In genomic region chr1:77678628-77679610, GRCh38 we compare ENCODE assay signal across 20 cellular contexts. TPM values are rescaled to one million over a fixed set of nuclear protein-coding genes. Genes with fewer than 3 reads are reported as not detected.
DNase-seq lines count a peak whose midpoint lies in the region; ATAC-seq and TF ChIP-seq lines count a peak whose summit lies in the region.
"Had no signal": no experiment of that assay in that cellular context is flagged by ENCODE, and none has a peak within 500 bp of the region (broad histone marks: within the 10 kb centered on the region; RNA-seq: fewer than 3 reads in every experiment).

No MANE protein-coding gene starts in this region.

- intact Hi-C loops in PC-3 (cut with micrococcal nuclease): loop anchor here (10.0 kb wide), 1 partner anchor 54 kb away; no protein-coding TSS in a partner anchor

- no peaks in the 10 kb centered on the region for H3K36me3 Mint-ChIP-seq in activated naive CD8-positive, alpha-beta T cell
- peaks cover 15% of the 10 kb centered on the region for H3K36me3 Mint-ChIP-seq in activated naive CD8-positive, alpha-beta T cell treated with anti-CD3 and anti-CD28 coated beads, Interleukin-2, amount 50 U/mL, for 24 hours (ENCODE audit: low read depth)
- peaks cover 14 to 18% of the 10 kb centered on the region in 2 donors for H3K36me3 Mint-ChIP-seq in stimulated activated naive B cell treated with anti-CD40 and anti-IgM and Interleukin-4, amounts not matched to agents 10 μg/mL and 1 μg/mL and 100 μg/mL, for 72 hours
- no peaks in the 10 kb centered on the region for H3K36me3 Mint-ChIP-seq in glutamatergic neuron (ENCODE audit: unreplicated experiment)

- no peaks in the 10 kb centered on the region for H3K27me3 ChIP-seq in PC-3 (ENCODE audit: low read length)
- H3K27me3 ChIP-seq: transverse colon had no signal

- no peaks in the 10 kb centered on the region for H3F3A ChIP-seq in PC-3 (ENCODE audit: low read length, unreplicated experiment)

- no peak for TF ChIP-seq CTCF in PC-3 (conservative IDR thresholded peaks at IDR 0.05; ENCODE audit: low read depth, low read length)
- TF ChIP-seq CTCF in glutamatergic neuron (IDR thresholded peaks at IDR 0.05; ENCODE audit: partially characterized antibody, unreplicated experiment): no peak

- no peaks in the 10 kb centered on the region for H3K9me2 ChIP-seq in PC-3 (replicated peaks; ENCODE audit: low read length)

- no TSS peak for BruUV-seq in PC-3 (replicated peaks; lab: Mats Ljungman, UMichigan)

- no peak for DNase-seq in activated naive CD8-positive, alpha-beta T cell treated with anti-CD3 and anti-CD28 coated beads, Interleukin-2, amount 50 U/mL, for 24 hours
- DNase-seq in PC-3: no peak
- peak; percentile 20 for DNase-seq in kidney glomerular epithelial cell (lab: John Stamatoyannopoulos, UW)
- no peak for DNase-seq in stimulated activated naive B cell treated with anti-CD40 and anti-IgM and Interleukin-4, amounts not matched to agents 10 μg/mL and 1 μg/mL and 100 μg/mL, for 72 hours
- no peak for DNase-seq in glutamatergic neuron
- DNase-seq in activated CD4-positive, alpha-beta T cell treated with anti-CD3 and anti-CD28 coated beads for 4 hours: no peak
- DNase-seq in amygdala (lab: John Stamatoyannopoulos, UW): no peak
- DNase-seq: anterior cingulate cortex; CD4-positive, alpha-beta memory T cell; H9; hippocampal formation; islet precursor cell; MV-4-11; NCI-H187 treated with DMSO at 0.1 percent for 48 hours; NCI-H446 treated with DMSO at 0.1 percent for 48 hours; retina; Right ventricle myocardium superior; stimulated activated naive CD4-positive, alpha-beta T cell treated with Interleukin-2 at 50 U/mL for 16 hours; transverse colon had no signal

- H3K27ac ChIP-seq in PC-3 (ENCODE audit: low read length): no peak overlapping the region
- H3K27ac ChIP-seq: transverse colon had no signal

- H3K79me2 ChIP-seq in PC-3 (ENCODE audit: low read length): peaks cover 88% of the 10 kb centered on the region

- H4K20me1 ChIP-seq in PC-3 (ENCODE audit: low read length): peaks cover 63% of the 10 kb centered on the region

- H3K36me3 ChIP-seq in PC-3 (ENCODE audit: low read depth, low read length): peaks cover 3% of the 10 kb centered on the region; the same call in 1 of the 2 replicates
- H3K36me3 ChIP-seq: transverse colon had no signal

- H3K9ac ChIP-seq in PC-3 (ENCODE audit: low read length): no peak overlapping the region

- no peak overlapping the region for H3K4me3 ChIP-seq in PC-3 (ENCODE audit: low read length)
- H3K4me3 ChIP-seq: transverse colon had no signal

- H3K4me1 ChIP-seq in PC-3 (ENCODE audit: insufficient read depth, low read length): peaks cover 35% of the 10 kb centered on the region

- no peak for ATAC-seq in activated naive CD8-positive, alpha-beta T cell treated with anti-CD3 and anti-CD28 coated beads, Interleukin-2, amount 50 U/mL, for 24 hours
- ATAC-seq in PC-3: no peak
- ATAC-seq in stimulated activated naive B cell treated with anti-CD40 and anti-IgM and Interleukin-4, amounts not matched to agents 10 μg/mL and 1 μg/mL and 100 μg/mL, for 72 hours (replicated peaks): no peak

- peak overlapping the region; percentile 2 for H3K27ac Mint-ChIP-seq in activated naive CD8-positive, alpha-beta T cell
- H3K27ac Mint-ChIP-seq in activated naive CD8-positive, alpha-beta T cell treated with anti-CD3 and anti-CD28 coated beads, Interleukin-2, amount 50 U/mL, for 24 hours: no peak overlapping the region
- peak overlapping the region; percentile 75 for H3K27ac Mint-ChIP-seq in stimulated activated naive B cell treated with anti-CD40 and anti-IgM and Interleukin-4, amounts not matched to agents 10 μg/mL and 1 μg/mL and 100 μg/mL, for 72 hours
- H3K27ac Mint-ChIP-seq in glutamatergic neuron (ENCODE audit: unreplicated experiment): no peak overlapping the region

- H3K4me3 Mint-ChIP-seq in activated naive CD8-positive, alpha-beta T cell: peak overlapping the region; percentile 60
- H3K4me3 Mint-ChIP-seq in activated naive CD8-positive, alpha-beta T cell treated with anti-CD3 and anti-CD28 coated beads, Interleukin-2, amount 50 U/mL, for 24 hours: no peak overlapping the region
- no peak overlapping the region for H3K4me3 Mint-ChIP-seq in stimulated activated naive B cell treated with anti-CD40 and anti-IgM and Interleukin-4, amounts not matched to agents 10 μg/mL and 1 μg/mL and 100 μg/mL, for 72 hours
- no peak overlapping the region for H3K4me3 Mint-ChIP-seq in glutamatergic neuron (ENCODE audit: unreplicated experiment)
- H3K4me3 Mint-ChIP-seq: H9 had no signal

- no peaks in the 10 kb centered on the region for H3K9me3 ChIP-seq in PC-3 (ENCODE audit: low read length)
- H3K9me3 ChIP-seq: transverse colon had no signal

- no peak overlapping the region for H2AFZ ChIP-seq in PC-3 (ENCODE audit: low read length)

- no peaks in the 10 kb centered on the region for H3K27me3 Mint-ChIP-seq in activated naive CD8-positive, alpha-beta T cell
- H3K27me3 Mint-ChIP-seq in activated naive CD8-positive, alpha-beta T cell treated with anti-CD3 and anti-CD28 coated beads, Interleukin-2, amount 50 U/mL, for 24 hours: no peaks in the 10 kb centered on the region
- H3K27me3 Mint-ChIP-seq in stimulated activated naive B cell treated with anti-CD40 and anti-IgM and Interleukin-4, amounts not matched to agents 10 μg/mL and 1 μg/mL and 100 μg/mL, for 72 hours: no peaks in the 10 kb centered on the region
- peaks cover 16% of the 10 kb centered on the region for H3K27me3 Mint-ChIP-seq in glutamatergic neuron (ENCODE audit: unreplicated experiment)
- H3K27me3 Mint-ChIP-seq: CD4-positive, alpha-beta memory T cell had no signal

- H3K4me2 ChIP-seq in PC-3 (ENCODE audit: low read length): peak overlapping the region; percentile 5; the same call in 1 of the 2 replicates

- POLR2A ChIA-PET in PC-3 (lab: Charles Lee; ENCODE audit: unreplicated experiment): no interaction called here

- CTCF ChIA-PET in PC-3 (lab: Charles Lee): no interaction called here

- H3K4me1 Mint-ChIP-seq in activated naive CD8-positive, alpha-beta T cell (ENCODE audit: low read depth): peaks cover 66% of the 10 kb centered on the region
- peaks cover 66% of the 10 kb centered on the region for H3K4me1 Mint-ChIP-seq in activated naive CD8-positive, alpha-beta T cell treated with anti-CD3 and anti-CD28 coated beads, Interleukin-2, amount 50 U/mL, for 24 hours
- H3K4me1 Mint-ChIP-seq in stimulated activated naive B cell treated with anti-CD40 and anti-IgM and Interleukin-4, amounts not matched to agents 10 μg/mL and 1 μg/mL and 100 μg/mL, for 72 hours: peaks cover 16 to 28% of the 10 kb centered on the region in 2 donors
- peaks cover 9% of the 10 kb centered on the region for H3K4me1 Mint-ChIP-seq in glutamatergic neuron (ENCODE audit: low read depth, unreplicated experiment)

- H3K9me3 Mint-ChIP-seq in activated naive CD8-positive, alpha-beta T cell (ENCODE audit: low read depth): no peaks in the 10 kb centered on the region
- H3K9me3 Mint-ChIP-seq in activated naive CD8-positive, alpha-beta T cell treated with anti-CD3 and anti-CD28 coated beads, Interleukin-2, amount 50 U/mL, for 24 hours: no peaks in the 10 kb centered on the region
- H3K9me3 Mint-ChIP-seq in stimulated activated naive B cell treated with anti-CD40 and anti-IgM and Interleukin-4, amounts not matched to agents 10 μg/mL and 1 μg/mL and 100 μg/mL, for 72 hours: no peaks in the 10 kb centered on the region
- H3K9me3 Mint-ChIP-seq in glutamatergic neuron (ENCODE audit: unreplicated experiment): peaks cover 11% of the 10 kb centered on the region
- H3K9me3 Mint-ChIP-seq: H9 had no signal

RNA-seq across cellular contexts. Expression of gene ZZZ3, which starts 3.5 kb away (rescaled TPM):
- total RNA-seq in PC-3 (2014; rRNA removed) (58.1 and 77.8 TPM in 2 replicates), glutamatergic neuron (ENCODE audit: unreplicated experiment) (36.7 TPM)

Comparison
In these comparisons a context has a peak if more than half of its experiments do, and no peak if none do; other contexts are left out.
1. H3K27ac Mint-ChIP-seq: peak in activated naive CD8-positive, alpha-beta T cell (single experiment) and stimulated activated naive B cell treated with anti-CD40 and anti-IgM and Interleukin-4, amounts not matched to agents 10 μg/mL and 1 μg/mL and 100 μg/mL, for 72 hours (single experiment); none in activated naive CD8-positive, alpha-beta T cell treated with anti-CD3 and anti-CD28 coated beads, Interleukin-2, amount 50 U/mL, for 24 hours (single experiment) and glutamatergic neuron (single experiment).